In the genomic region with DNA sequence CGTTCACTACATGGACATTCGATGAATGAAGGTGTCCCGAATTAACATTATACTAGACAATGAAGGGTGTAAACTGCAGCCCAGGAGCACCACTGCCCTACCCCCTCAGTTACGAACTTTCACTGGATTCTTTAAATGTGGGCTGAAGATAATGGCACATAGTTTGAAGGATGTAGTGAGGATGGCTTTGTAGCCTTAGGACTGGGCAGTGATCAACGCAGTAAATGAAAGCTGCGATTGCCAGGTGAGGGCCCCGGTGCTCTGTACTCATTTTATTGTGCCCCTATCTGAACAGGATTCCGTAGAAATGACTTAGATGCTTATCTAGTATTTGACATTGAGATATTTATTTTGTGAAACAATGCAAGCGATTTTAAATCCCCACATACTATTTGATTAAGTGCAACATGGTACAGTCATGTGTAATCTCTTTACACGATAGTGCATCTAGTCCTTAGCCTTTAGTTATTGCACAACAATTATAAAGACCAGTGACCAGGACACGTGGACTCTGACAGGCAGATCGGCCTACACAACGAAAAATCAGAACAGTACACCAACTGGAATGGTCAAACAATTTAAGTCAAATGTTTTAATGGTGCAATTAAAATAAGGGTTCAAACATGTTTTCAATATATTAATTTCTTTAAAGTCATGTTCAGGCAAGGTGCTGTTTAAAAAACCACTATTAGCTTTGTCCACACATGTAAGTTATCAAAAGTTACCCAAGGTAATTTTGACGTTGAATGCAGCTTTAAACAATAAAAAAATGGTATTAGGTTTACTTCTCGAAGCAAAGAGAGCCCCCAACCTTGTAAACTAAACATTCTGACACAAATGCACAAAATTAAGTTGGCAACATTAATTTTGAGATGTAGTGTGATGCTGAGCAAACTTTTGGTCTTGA, we compare ENCODE assay signal across 8 cellular contexts. TPM values are rescaled to one million over a fixed set of nuclear protein-coding genes. Genes with fewer than 3 reads are reported as not detected.
DNase-seq lines count a peak whose midpoint lies in the region; ATAC-seq, FAIRE-seq and TF ChIP-seq lines count a peak whose summit lies in the region.

No MANE protein-coding gene starts in this region.

- no peaks in the 10 kb centered on the region for H3K9me2 ChIP-seq in OCI-LY7 (ENCODE audit: insufficient read depth, low read length)

- H3K27ac ChIP-seq in OCI-LY7 (ENCODE audit: low read depth, low read length, poor library complexity, severe bottlenecking) (peak overlapping the region; percentile 93), esophagus (ENCODE audit: low read depth in 2 of 2, low read length in 1 of 2) (peak overlapping the region; percentile 92 to 99), small intestine (ENCODE audit: low read depth in 1 of 2, low read length in 1 of 2) (peak overlapping the region in 1 of 2 donors; percentile 94)

- H3K4me1 Mint-ChIP-seq in activated CD4-positive, alpha-beta T cell treated with anti-CD3 and anti-CD28 coated beads, Interleukin-2, amount 10 ng/mL, durations not matched to agents 24 days and 14 days: peaks cover 25% of the 10 kb centered on the region

- H3K36me3 ChIP-seq in OCI-LY7 (ENCODE audit: insufficient read depth, low read length): peaks cover 44% of the 10 kb centered on the region
- peaks cover 3 to 8% of the 10 kb centered on the region in 2 donors for H3K36me3 ChIP-seq in esophagus (ENCODE audit: control insufficient read depth in 2 of 2, insufficient read depth in 2 of 2, low read length in 1 of 2)
- no peaks in the 10 kb centered on the region for H3K36me3 ChIP-seq in small intestine (ENCODE audit: control insufficient read depth in 2 of 2, insufficient read depth in 2 of 2, low read length in 2 of 2)

- intact Hi-C loops in activated CD4-positive, alpha-beta T cell treated with anti-CD3 and anti-CD28 coated beads, Interleukin-2, amount 10 ng/mL, durations not matched to agents 24 days and 14 days (cut with micrococcal nuclease): loop anchor here (5.0 kb wide), 3 partner anchors 70 to 360 kb away; a partner anchor contains a TSS
- intact Hi-C loops in OCI-LY7 (cut with micrococcal nuclease; ENCODE audit: unreplicated experiment): loop anchor here (2.0 to 10.0 kb wide), 3 partner anchors 135 to 403 kb away; a partner anchor contains a TSS

- CTCF ChIA-PET in OCI-LY7 (lab: Charles Lee; ENCODE audit: unreplicated experiment): no interaction called here

- H4K20me1 ChIP-seq in OCI-LY7 (ENCODE audit: insufficient read depth, low read length): no peaks in the 10 kb centered on the region

- TF ChIP-seq CTCF in OCI-LY7 (conservative IDR thresholded peaks at IDR 0.05; ENCODE audit: low read length): no peak

- H3K27me3 Mint-ChIP-seq in activated CD4-positive, alpha-beta T cell treated with anti-CD3 and anti-CD28 coated beads, Interleukin-2, amount 10 ng/mL, durations not matched to agents 24 days and 14 days: no peaks in the 10 kb centered on the region

- H3K79me2 ChIP-seq in OCI-LY7 (ENCODE audit: insufficient read depth, low read depth, low read length): peaks cover 8% of the 10 kb centered on the region; the same call in 1 of the 2 replicates

- no peak overlapping the region for H2AFZ ChIP-seq in OCI-LY7 (ENCODE audit: low read length)

- H3K4me3 Mint-ChIP-seq in activated CD4-positive, alpha-beta T cell treated with anti-CD3 and anti-CD28 coated beads, Interleukin-2, amount 10 ng/mL, durations not matched to agents 24 days and 14 days: peak overlapping the region; percentile 41

- no peak overlapping the region for H3K27ac Mint-ChIP-seq in activated CD4-positive, alpha-beta T cell treated with anti-CD3 and anti-CD28 coated beads, Interleukin-2, amount 10 ng/mL, durations not matched to agents 24 days and 14 days

- no peaks in the 10 kb centered on the region for H3K9me3 Mint-ChIP-seq in activated CD4-positive, alpha-beta T cell treated with anti-CD3 and anti-CD28 coated beads, Interleukin-2, amount 10 ng/mL, durations not matched to agents 24 days and 14 days

- no peak for DNase-seq in activated CD4-positive, alpha-beta T cell treated with anti-CD3 and anti-CD28 coated beads, Interleukin-2, amount 10 ng/mL, durations not matched to agents 24 days and 14 days
- DNase-seq in activated CD4-positive, alpha-beta T cell treated with anti-CD3 and anti-CD28 coated beads for 1 hour: no peak
- DNase-seq in OCI-LY7 (ENCODE audit: low spot score): peak; percentile 55
- DNase-seq in small intestine: peak; percentile 67
- no peak for DNase-seq in NCI-H510A (lab: John Stamatoyannopoulos, UW)

- no peak for ATAC-seq in GM18868 (IDR thresholded peaks at IDR 0.05; ENCODE audit: unreplicated experiment)
- no peak for ATAC-seq in HG03039 (IDR thresholded peaks at IDR 0.05; ENCODE audit: unreplicated experiment)

- 33 to 35% methylated on average over 15 of the region's 15 CpGs for WGBS in esophagus, 2 donors
- 10 to 31% (median 19%) methylated on average over 15 of the region's 15 CpGs for WGBS in small intestine, 3 donors

- TSS peak; percentile 63 for BruUV-seq in OCI-LY7 (replicated peaks; lab: Mats Ljungman, UMichigan)

- peak overlapping the region; percentile 93 for H3K4me2 ChIP-seq in OCI-LY7 (ENCODE audit: low read length)

- H3K36me3 Mint-ChIP-seq in activated CD4-positive, alpha-beta T cell treated with anti-CD3 and anti-CD28 coated beads, Interleukin-2, amount 10 ng/mL, durations not matched to agents 24 days and 14 days (ENCODE audit: low read depth): peaks cover 26% of the 10 kb centered on the region

- H3K27me3 ChIP-seq in esophagus (ENCODE audit: control insufficient read depth in 1 of 2, insufficient read depth in 2 of 2, low read length in 2 of 2) (no peaks in the 10 kb centered on the region), small intestine (ENCODE audit: control insufficient read depth in 2 of 2, insufficient read depth in 2 of 2, low read length in 2 of 2) (no peaks in the 10 kb centered on the region)

- H3K4me1 ChIP-seq in OCI-LY7 (ENCODE audit: insufficient read depth, low read length, poor library complexity, severe bottlenecking): peaks cover 36% of the 10 kb centered on the region
- peaks cover 0 to 3% of the 10 kb centered on the region in 2 donors for H3K4me1 ChIP-seq in esophagus (ENCODE audit: control insufficient read depth in 2 of 2, insufficient read depth in 2 of 2, low read length in 1 of 2)
- H3K4me1 ChIP-seq in small intestine (ENCODE audit: control insufficient read depth in 2 of 2, insufficient read depth in 1 of 2, low read depth in 1 of 2, low read length in 1 of 2): peaks cover 0 to 5% of the 10 kb centered on the region in 2 donors

- FAIRE-seq in small intestine (lab: Jason Lieb, UNC): no peak

- POLR2A ChIA-PET in OCI-LY7 (lab: Charles Lee): interaction anchor here (1.4 kb wide), 1 partner anchor 127 kb away, joined by 3 read pairs; a partner anchor contains a TSS

- H3K9me3 ChIP-seq in OCI-LY7 (ENCODE audit: low read length): no peaks in the 10 kb centered on the region
- H3K9me3 ChIP-seq in esophagus (ENCODE audit: control insufficient read depth in 2 of 2, insufficient read depth in 1 of 2, low read depth in 1 of 2, low read length in 1 of 2): no peaks in the 10 kb centered on the region
- H3K9me3 ChIP-seq in small intestine (ENCODE audit: control insufficient read depth, low read depth): no peaks in the 10 kb centered on the region

- H3K4me3 ChIP-seq in OCI-LY7 (ENCODE audit: low read depth, low read length, poor library complexity, severe bottlenecking): peak overlapping the region; percentile 84
- peak overlapping the region; percentile 3 to 93 for H3K4me3 ChIP-seq in esophagus (ENCODE audit: low read depth in 1 of 2, low read length in 2 of 2)
- H3K4me3 ChIP-seq in small intestine (ENCODE audit: low read depth in 1 of 2, low read length in 2 of 2): peak overlapping the region in 1 of 2 donors; percentile 95

RNA-seq across cellular contexts. Expression of a gene that starts 17.4 kb away (rescaled TPM):
- 41.3 and 52.1 TPM in 2 replicates for total RNA-seq in activated CD4-positive, alpha-beta T cell treated with anti-CD3 and anti-CD28 coated beads, Interleukin-2, amount 10 ng/mL, durations not matched to agents 24 days and 14 days
- 14.7 and 22.0 TPM in 2 replicates for total RNA-seq in OCI-LY7 (2014; rRNA removed; shearing (Covaris generic))
- 65.6 and 70.3 TPM in 2 replicates for total RNA-seq in OCI-LY7 (2022)
- 1 to 10 TPM; 4.5 TPM for polyA plus RNA-seq in esophagus
- polyA plus RNA-seq in small intestine: 10 to 100 TPM in 1 of 3 donors, 1 to 10 TPM in 2; 2.2 to 10.3 (median 2.7) TPM

Comparison
In these comparisons a context has a peak if more than half of its experiments do, and no peak if none do; other contexts are left out.
1. DNase-seq: peak in OCI-LY7 (single experiment) and small intestine (single experiment); none in activated CD4-positive, alpha-beta T cell treated with anti-CD3 and anti-CD28 coated beads, Interleukin-2, amount 10 ng/mL, durations not matched to agents 24 days and 14 days (single experiment), activated CD4-positive, alpha-beta T cell treated with anti-CD3 and anti-CD28 coated beads for 1 hour (single experiment) and NCI-H510A (single experiment).